In the genomic region with DNA sequence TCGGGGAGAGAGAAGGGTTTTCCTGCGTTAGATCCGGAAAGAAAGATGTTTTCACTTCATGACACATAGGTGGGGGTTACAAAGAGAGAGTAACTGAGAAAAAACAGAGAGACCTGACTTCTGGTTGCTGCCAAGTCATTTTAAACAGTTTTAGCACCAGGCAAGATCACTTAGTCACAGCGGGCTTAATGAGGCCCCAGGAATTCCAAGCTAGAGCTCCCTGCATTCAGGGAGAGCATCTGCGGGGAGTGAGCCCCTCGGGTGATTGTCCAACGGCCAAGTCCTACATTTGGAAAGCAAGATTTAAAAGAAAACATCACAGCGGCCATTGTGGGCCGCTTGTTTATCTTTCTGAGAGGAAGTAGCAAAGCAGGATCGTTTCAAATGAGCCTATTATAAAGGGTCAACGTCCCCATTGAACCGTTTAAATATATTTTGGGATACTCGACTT, we compare ENCODE assay signal across 9 cellular contexts.
A peak's percentile ranks its signal among the peaks of the same experiment; 100 is the strongest.
DNase-seq lines count a peak whose midpoint lies in the region; ATAC-seq and TF ChIP-seq lines count a peak whose summit lies in the region.
"Had no signal": no experiment of that assay in that cellular context is flagged by ENCODE, and none has a peak within 500 bp of the region (broad histone marks: within the 10 kb centered on the region; RNA-seq: fewer than 3 reads in every experiment).

No MANE protein-coding gene starts in this region.

- H3K27ac ChIP-seq in thoracic aorta: peak overlapping the region; percentile 18 to 58

- ATAC-seq in thoracic aorta (ENCODE audit: insufficient number of reproducible peaks, low FRiP score, low read depth): no peak
- no peak for ATAC-seq in stimulated activated naive CD8-positive, alpha-beta T cell treated with anti-CD3 and anti-CD28 coated beads, Interleukin-15, Interleukin-2, amounts not matched to agents 100 U/mL and 50 U/mL, for 24 hours
- ATAC-seq in GM21381 (IDR thresholded peaks at IDR 0.05; ENCODE audit: unreplicated experiment): no peak

- H3K27me3 ChIP-seq in kidney epithelial cell (ENCODE audit: control insufficient read depth, insufficient read depth, low read length) (no peaks in the 10 kb centered on the region), thoracic aorta (replicated peaks; ENCODE audit: insufficient read depth) (no peaks in the 10 kb centered on the region)

- peaks cover 3% of the 10 kb centered on the region; the same call in 1 of the 2 replicates for H3K27me3 Mint-ChIP-seq in HFFc6 (ENCODE audit: insufficient read depth)

- H3K4me1 ChIP-seq in thoracic aorta (ENCODE audit: control insufficient read depth in 1 of 2, low read depth in 2 of 2): peaks cover 4 to 29% of the 10 kb centered on the region in 2 donors

- H3K4me3 ChIP-seq in kidney epithelial cell (ENCODE audit: low read depth, low read length) (no peak overlapping the region), thoracic aorta (no peak overlapping the region)

- DNase-seq in HFFc6 (peak; percentile 98), brain pericyte (ENCODE audit: low read depth, low spot score) (peak; percentile 55), kidney epithelial cell (ENCODE audit: low read depth) (peak; percentile 61), thoracic aorta (ENCODE audit: low spot score) (no peak), DMS53 treated with DMSO at 0.1 percent for 48 hours (lab: John Stamatoyannopoulos, UW; ENCODE audit: unreplicated experiment) (no peak)
- no peak for DNase-seq in stimulated activated naive CD8-positive, alpha-beta T cell treated with anti-CD3 and anti-CD28 coated beads, Interleukin-15, Interleukin-2, amounts not matched to agents 100 U/mL and 50 U/mL, for 24 hours
- DNase-seq: Karpas-422; NK-92 treated with Interleukin-12 subunit alpha and Interleukin-12 subunit beta, amount 100 ng/mL, for 24 hours had no signal

- H3K9me3 Mint-ChIP-seq in HFFc6: no peaks in the 10 kb centered on the region

- H3K4me1 Mint-ChIP-seq in HFFc6 (ENCODE audit: low read depth): peaks cover 88% of the 10 kb centered on the region

- H3K36me3 Mint-ChIP-seq in HFFc6 (ENCODE audit: low read depth): peaks cover 45% of the 10 kb centered on the region

- no peaks in the 10 kb centered on the region for H3K9me3 ChIP-seq in thoracic aorta

- H3K27ac Mint-ChIP-seq in HFFc6: peak overlapping the region; percentile 97

- no peak for TF ChIP-seq CTCF in HFFc6 (IDR thresholded peaks at IDR 0.05)
- no peak for TF ChIP-seq CTCF in kidney epithelial cell (IDR thresholded peaks at IDR 0.05; ENCODE audit: insufficient read depth, low read length, poor library complexity, severe bottlenecking)
- TF ChIP-seq CTCF in thoracic aorta (IDR thresholded peaks at IDR 0.05): no peak

- peak overlapping the region; percentile 82 for H3K4me3 Mint-ChIP-seq in HFFc6

- H3K36me3 ChIP-seq in kidney epithelial cell (ENCODE audit: control insufficient read depth, insufficient read depth, low read length) (no peaks in the 10 kb centered on the region), thoracic aorta (no peaks in the 10 kb centered on the region)

Comparison
In these comparisons a context has a peak if more than half of its experiments do, and no peak if none do; other contexts are left out.
1. DNase-seq: peak in HFFc6 (single experiment), brain pericyte (single experiment) and kidney epithelial cell (single experiment); none in thoracic aorta (single experiment), stimulated activated naive CD8-positive, alpha-beta T cell treated with anti-CD3 and anti-CD28 coated beads, Interleukin-15, Interleukin-2, amounts not matched to agents 100 U/mL and 50 U/mL, for 24 hours (single experiment) and DMS53 treated with DMSO at 0.1 percent for 48 hours (single experiment).